Comparison of ENCODE assay signal across 9 cellular contexts in the genomic region with DNA sequence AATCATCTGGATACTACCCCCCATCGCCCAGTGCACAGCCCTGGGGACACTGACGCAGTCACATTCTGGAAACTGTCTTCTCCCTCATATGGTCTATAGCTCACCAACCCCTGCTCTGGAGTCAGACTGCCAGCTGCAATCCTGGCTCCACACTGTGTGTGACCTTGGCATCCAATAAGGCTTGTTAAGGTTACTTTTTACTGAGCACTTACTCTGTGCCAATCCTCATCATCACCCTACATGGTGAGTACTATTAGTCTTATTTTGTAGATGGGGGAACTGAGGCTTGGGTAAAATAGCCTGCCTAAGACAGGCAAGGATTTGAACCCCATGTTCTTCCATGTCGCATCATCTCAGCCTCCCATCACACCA. TPM values are rescaled to one million over a fixed set of nuclear protein-coding genes. Genes with fewer than 3 reads are reported as not detected.
DNase-seq lines count a peak whose midpoint lies in the region; ATAC-seq, FAIRE-seq and TF ChIP-seq lines count a peak whose summit lies in the region.
"Had no signal": no experiment of that assay in that cellular context is flagged by ENCODE, and none has a peak within 500 bp of the region (broad histone marks: within the 10 kb centered on the region; RNA-seq: fewer than 3 reads in every experiment).

No MANE protein-coding gene starts in this region.

- no peaks in the 10 kb centered on the region for H3K9me2 ChIP-seq in MM.1S (replicated peaks; ENCODE audit: insufficient read depth, low read length)

- H3K79me2 ChIP-seq in ACC112 (ENCODE audit: control insufficient read depth, insufficient read depth, low read length, unreplicated experiment) (peaks cover 79% of the 10 kb centered on the region), MM.1S (ENCODE audit: low read length) (no peaks in the 10 kb centered on the region)

- no peak for DNase-seq in MM.1S
- peak; percentile 46 for DNase-seq in myocyte (ENCODE audit: low read depth)
- no peak for DNase-seq in anterior cingulate cortex (lab: John Stamatoyannopoulos, UW)
- DNase-seq in GM12892 (ENCODE audit: insufficient read length), result no peak
- DNase-seq in lower leg skin (ENCODE audit: low spot score in 2 of 2), result no peak
- DNase-seq: KG1 had no signal

- H3K9me3 ChIP-seq in MM.1S (replicated peaks; ENCODE audit: insufficient read depth, low read length), result no peaks in the 10 kb centered on the region

- no peak overlapping the region for H2AFZ ChIP-seq in ACC112 (ENCODE audit: low read length, unreplicated experiment)
- 0 out of 2 replicates have a peak overlapping the region, but pooled peaks have one; percentile 25 for H2AFZ ChIP-seq in MM.1S (ENCODE audit: low read length)

- intact Hi-C loops in lower leg skin (cut with DNase I; ENCODE audit: low total_unique reads), result no loop called here

- TF ChIP-seq POLR2A in GM12892 (IDR thresholded peaks at IDR 0.05; ENCODE audit: low read depth, low read length) (no peak), lower leg skin (IDR thresholded peaks at IDR 0.05) (no peak)

- H3K27me3 ChIP-seq in ACC112 (ENCODE audit: insufficient read depth, low read length) (no peaks in the 10 kb centered on the region), MM.1S (replicated peaks; ENCODE audit: insufficient read depth, low read length) (no peaks in the 10 kb centered on the region)

- H3K36me3 ChIP-seq in ACC112 (ENCODE audit: insufficient read depth, low read length), result no peaks in the 10 kb centered on the region
- no peaks in the 10 kb centered on the region for H3K36me3 ChIP-seq in MM.1S (replicated peaks; ENCODE audit: insufficient read depth, low read length)

- ATAC-seq in HG02642 (IDR thresholded peaks at IDR 0.05; ENCODE audit: poor library complexity, unreplicated experiment), result no peak

- H3K9ac ChIP-seq in MM.1S (ENCODE audit: low read length), result no peak overlapping the region; the same call in 1 of the 2 replicates

- no peak overlapping the region; the same call in 1 of the 2 replicates for H3K27ac ChIP-seq in ACC112 (ENCODE audit: low read depth, low read length)
- no peak overlapping the region for H3K27ac ChIP-seq in MM.1S (ENCODE audit: low read length)
- H3K27ac ChIP-seq in cingulate gyrus (ENCODE audit: low read depth, low read length), result peak overlapping the region; percentile 67

- 30 to 40% methylated on average over 3 of the region's 3 CpGs for WGBS in lower leg skin, 2 donors

- peak overlapping the region; percentile 37; the same call in 1 of the 2 replicates for H3K4me2 ChIP-seq in MM.1S (ENCODE audit: low read depth, low read length)

- no peaks in the 10 kb centered on the region for H3F3A ChIP-seq in MM.1S (ENCODE audit: insufficient read depth, low read length)

- TF ChIP-seq CTCF in MM.1S (IDR thresholded peaks at IDR 0.05; ENCODE audit: low read length) (no peak), lower leg skin (IDR thresholded peaks at IDR 0.05) (no peak)

- H3K4me1 ChIP-seq in ACC112 (ENCODE audit: control insufficient read depth, insufficient read depth, low read length, unreplicated experiment), result peaks cover 91% of the 10 kb centered on the region
- H3K4me1 ChIP-seq in MM.1S (ENCODE audit: low read length), result peaks cover 6% of the 10 kb centered on the region

- no peak for FAIRE-seq in GM12892 (lab: Jason Lieb, UNC)

- no peaks in the 10 kb centered on the region for H4K20me1 ChIP-seq in MM.1S (ENCODE audit: insufficient read depth, low read length)

- H3K4me3 ChIP-seq in ACC112 (ENCODE audit: low read depth, low read length) (peak overlapping the region; percentile 33), MM.1S (ENCODE audit: low read length) (peak overlapping the region; percentile 51; the same call in 1 of the 2 replicates), lower leg skin (ENCODE audit: low read depth, poor library complexity, severe bottlenecking) (no peak overlapping the region)

RNA-seq across cellular contexts. Expression of gene AHDC1, which starts 34.9 kb away (rescaled TPM):
- 46.6 and 55.3 TPM in 2 replicates for total RNA-seq in myocyte
- polyA plus RNA-seq in myocyte (2012), result 67.3 TPM
- polyA plus RNA-seq in GM12892 (2012; ENCODE audit: missing spikeins), result 2.8 TPM
- total RNA-seq in lower leg skin, result 10 to 100 TPM; 37.7 to 63.0 (median 52.5) TPM
